ENCODE assay signal across 27 cellular contexts in the genomic region with DNA sequence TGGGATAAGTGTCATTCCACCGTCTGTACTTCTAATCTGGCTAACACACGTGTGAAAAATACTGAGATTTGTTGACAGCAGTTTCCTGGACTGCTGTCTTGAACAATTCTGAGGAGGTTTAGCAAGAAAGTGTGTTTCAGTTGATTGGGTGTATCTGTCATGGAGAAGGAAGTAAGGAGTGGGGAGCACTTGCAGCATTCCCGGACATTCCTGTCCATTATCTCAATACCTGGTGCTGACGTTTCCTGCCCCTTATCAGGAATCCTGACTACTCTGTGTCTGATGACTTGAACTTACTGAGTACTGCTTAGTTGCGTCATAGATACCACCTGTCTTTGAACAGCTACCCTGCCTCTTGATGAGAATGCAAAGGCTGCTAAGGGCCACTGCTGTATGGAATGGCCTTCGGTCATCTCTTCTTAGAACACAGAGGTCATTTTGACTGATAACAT.
"Had no signal": no experiment of that assay in that cellular context is flagged by ENCODE, and none has a peak within 500 bp of the region (broad histone marks: within the 10 kb centered on the region; RNA-seq: fewer than 3 reads in every experiment).

No MANE protein-coding gene starts in this region.

- H3K27ac Mint-ChIP-seq: activated CD4-positive, alpha-beta memory T cell treated with anti-CD3 and anti-CD28 coated beads for 36 hours; activated naive CD8-positive, alpha-beta T cell treated with anti-CD3 and anti-CD28 coated beads, Interleukin-2, amount 50 U/mL, for 24 hours; activated T-cell treated with anti-CD3 and anti-CD28 coated beads, Interleukin-2, amount 50 U/mL, for 72 hours; dendritic cell treated with granulocyte-macrophage colony-stimulating factor and Interleukin-4, amounts not matched to agents 40 ng/mL and 50 ng/mL, for 4 days; naive thymus-derived CD4-positive, alpha-beta T cell; T-helper 1 cell treated with Interleukin-12 subunit alpha and Interleukin-12 subunit beta and Interleukin-4 antibody, amounts not matched to agents 30 μg/mL and 1 μg/mL, for 36 hours had no signal

- DNase-seq: activated CD4-positive, alpha-beta memory T cell treated with anti-CD3 and anti-CD28 coated beads for 36 hours; activated CD4-positive, alpha-beta T cell treated with anti-CD3 and anti-CD28 coated beads for 48 hours; activated gamma-delta T cell; activated naive CD4-positive, alpha-beta T cell treated with anti-CD3 and anti-CD28 coated beads, Interleukin-2, amount 50 U/mL, for 16 hours; activated naive CD8-positive, alpha-beta T cell treated with anti-CD3 and anti-CD28 coated beads, Interleukin-2, amount 50 U/mL, for 24 hours; activated T-cell treated with anti-CD3 and anti-CD28 coated beads, Interleukin-2, amount 50 U/mL, for 72 hours; anterior cingulate cortex; body of pancreas; caudate nucleus; effector CD8-positive, alpha-beta T cell; gastrocnemius medialis; head of caudate nucleus; left cardiac atrium; mesenchymal stem cell; naive thymus-derived CD4-positive, alpha-beta T cell; occipital lobe; sigmoid colon; stimulated activated CD4-positive, alpha-beta T cell treated with anti-CD3 and anti-CD28 coated beads, Interleukin-2, amount 100 ng/mL, for 48 hours; stimulated activated naive CD4-positive, alpha-beta T cell; T1000; testis; upper lobe of left lung had no signal

- H3K4me3 Mint-ChIP-seq: activated CD4-positive, alpha-beta memory T cell treated with anti-CD3 and anti-CD28 coated beads for 36 hours; activated naive CD8-positive, alpha-beta T cell treated with anti-CD3 and anti-CD28 coated beads, Interleukin-2, amount 50 U/mL, for 24 hours; activated T-cell treated with anti-CD3 and anti-CD28 coated beads, Interleukin-2, amount 50 U/mL, for 72 hours; dendritic cell treated with granulocyte-macrophage colony-stimulating factor and Interleukin-4, amounts not matched to agents 40 ng/mL and 50 ng/mL, for 4 days; naive thymus-derived CD4-positive, alpha-beta T cell; neural crest cell; T-helper 1 cell treated with Interleukin-12 subunit alpha and Interleukin-12 subunit beta and Interleukin-4 antibody, amounts not matched to agents 30 μg/mL and 1 μg/mL, for 36 hours had no signal

- H3K9me3 ChIP-seq: body of pancreas, gastrocnemius medialis, sigmoid colon, testis, upper lobe of left lung had no signal

- H3K27me3 Mint-ChIP-seq: activated CD4-positive, alpha-beta memory T cell treated with anti-CD3 and anti-CD28 coated beads for 36 hours; activated naive CD8-positive, alpha-beta T cell treated with anti-CD3 and anti-CD28 coated beads, Interleukin-2, amount 50 U/mL, for 24 hours; dendritic cell treated with granulocyte-macrophage colony-stimulating factor and Interleukin-4, amounts not matched to agents 40 ng/mL and 50 ng/mL, for 4 days; naive thymus-derived CD4-positive, alpha-beta T cell had no signal

- H3K27me3 ChIP-seq: body of pancreas, gastrocnemius medialis, sigmoid colon, testis, upper lobe of left lung had no signal

- H3K27ac ChIP-seq: body of pancreas, gastrocnemius medialis, sigmoid colon, testis, upper lobe of left lung had no signal

- H3K9me3 Mint-ChIP-seq: activated CD4-positive, alpha-beta memory T cell treated with anti-CD3 and anti-CD28 coated beads for 36 hours; activated naive CD8-positive, alpha-beta T cell treated with anti-CD3 and anti-CD28 coated beads, Interleukin-2, amount 50 U/mL, for 24 hours; activated T-cell treated with anti-CD3 and anti-CD28 coated beads, Interleukin-2, amount 50 U/mL, for 72 hours; dendritic cell treated with granulocyte-macrophage colony-stimulating factor and Interleukin-4, amounts not matched to agents 40 ng/mL and 50 ng/mL, for 4 days; neural crest cell; T-helper 1 cell treated with Interleukin-12 subunit alpha and Interleukin-12 subunit beta and Interleukin-4 antibody, amounts not matched to agents 30 μg/mL and 1 μg/mL, for 36 hours had no signal

- H3K4me1 ChIP-seq: body of pancreas, gastrocnemius medialis, sigmoid colon, testis, upper lobe of left lung had no signal

- FAIRE-seq: islet of Langerhans had no signal

- H3K4me3 ChIP-seq: body of pancreas, gastrocnemius medialis, sigmoid colon, testis, upper lobe of left lung had no signal

- H3K36me3 ChIP-seq: gastrocnemius medialis, sigmoid colon, upper lobe of left lung had no signal

- ATAC-seq: activated naive CD8-positive, alpha-beta T cell treated with anti-CD3 and anti-CD28 coated beads, Interleukin-2, amount 50 U/mL, for 24 hours; activated T-cell treated with anti-CD3 and anti-CD28 coated beads, Interleukin-2, amount 50 U/mL, for 72 hours; body of pancreas; esophagus mucosa; gastrocnemius medialis; naive thymus-derived CD4-positive, alpha-beta T cell had no signal
